In the genomic region with DNA sequence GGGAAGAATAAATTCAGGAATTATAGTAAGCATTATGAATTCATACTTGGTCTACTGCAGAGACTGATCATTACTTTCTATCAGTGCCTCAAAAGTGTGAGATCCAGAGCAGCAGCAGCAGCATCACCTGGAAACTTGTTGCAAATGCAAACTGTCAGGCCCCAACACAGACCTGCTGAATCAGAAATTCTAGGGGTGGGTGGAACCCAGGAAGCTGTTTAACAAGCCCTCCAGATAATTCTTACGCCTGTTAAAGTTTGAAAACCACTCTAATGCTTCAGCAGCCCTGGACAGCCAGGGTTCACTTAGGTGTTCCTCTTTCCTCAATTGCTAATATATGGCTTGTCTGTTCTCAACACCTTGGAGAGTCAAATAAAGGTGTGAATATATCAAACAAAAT, we compare ENCODE assay signal across 1 cellular context.
TF ChIP-seq lines count a peak whose summit lies in the region.

No MANE protein-coding gene starts in this region.

TF ChIP-seq in K562, 482 proteins besides CTCF, POLR2A, EP300 and RAD21:
- TF ChIP-seq, protein P1, sequence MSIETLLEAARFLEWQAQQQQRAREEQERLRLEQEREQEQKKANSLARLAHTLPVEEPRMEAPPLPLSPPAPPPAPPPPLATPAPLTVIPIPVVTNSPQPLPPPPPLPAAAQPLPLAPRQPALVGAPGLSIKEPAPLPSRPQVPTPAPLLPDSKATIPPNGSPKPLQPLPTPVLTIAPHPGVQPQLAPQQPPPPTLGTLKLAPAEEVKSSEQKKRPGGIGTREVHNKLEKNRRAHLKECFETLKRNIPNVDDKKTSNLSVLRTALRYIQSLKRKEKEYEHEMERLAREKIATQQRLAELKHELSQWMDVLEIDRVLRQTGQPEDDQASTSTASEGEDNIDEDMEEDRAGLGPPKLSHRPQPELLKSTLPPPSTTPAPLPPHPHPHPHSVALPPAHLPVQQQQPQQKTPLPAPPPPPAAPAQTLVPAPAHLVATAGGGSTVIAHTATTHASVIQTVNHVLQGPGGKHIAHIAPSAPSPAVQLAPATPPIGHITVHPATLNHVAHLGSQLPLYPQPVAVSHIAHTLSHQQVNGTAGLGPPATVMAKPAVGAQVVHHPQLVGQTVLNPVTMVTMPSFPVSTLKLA (conservative IDR thresholded peaks at IDR 0.05): no peak
- 0 out of 2 replicates have a peak, but pooled peaks have one; percentile 13 for TF ChIP-seq CBFA2T3 (IDR thresholded peaks at IDR 0.05)
- TF ChIP-seq, protein P2, sequence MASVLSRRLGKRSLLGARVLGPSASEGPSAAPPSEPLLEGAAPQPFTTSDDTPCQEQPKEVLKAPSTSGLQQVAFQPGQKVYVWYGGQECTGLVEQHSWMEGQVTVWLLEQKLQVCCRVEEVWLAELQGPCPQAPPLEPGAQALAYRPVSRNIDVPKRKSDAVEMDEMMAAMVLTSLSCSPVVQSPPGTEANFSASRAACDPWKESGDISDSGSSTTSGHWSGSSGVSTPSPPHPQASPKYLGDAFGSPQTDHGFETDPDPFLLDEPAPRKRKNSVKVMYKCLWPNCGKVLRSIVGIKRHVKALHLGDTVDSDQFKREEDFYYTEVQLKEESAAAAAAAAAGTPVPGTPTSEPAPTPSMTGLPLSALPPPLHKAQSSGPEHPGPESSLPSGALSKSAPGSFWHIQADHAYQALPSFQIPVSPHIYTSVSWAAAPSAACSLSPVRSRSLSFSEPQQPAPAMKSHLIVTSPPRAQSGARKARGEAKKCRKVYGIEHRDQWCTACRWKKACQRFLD (CRISPR knock-in tag; IDR thresholded peaks at IDR 0.05): no peak
- TF ChIP-seq ZNF785 (CRISPR knock-in tag; IDR thresholded peaks at IDR 0.05): no peak
- no peak for TF ChIP-seq HOXB6 (CRISPR knock-in tag; IDR thresholded peaks at IDR 0.05; ENCODE audit: borderline replicate concordance)
